40 cellular contexts compared by ENCODE assay signal in genomic region chr2:88148929-88149438, GRCh38. TPM values are rescaled to one million over a fixed set of nuclear protein-coding genes. Genes with fewer than 3 reads are reported as not detected.
"Had no signal": no experiment of that assay in that cellular context is flagged by ENCODE, and none has a peak within 500 bp of the region (broad histone marks: within the 10 kb centered on the region; RNA-seq: fewer than 3 reads in every experiment).

No MANE protein-coding gene starts in this region.

- ATAC-seq: activated naive CD4-positive, alpha-beta T cell treated with anti-CD3 and anti-CD28 coated beads, Interleukin-2, amount 50 U/mL, for 72 hours; activated naive CD8-positive, alpha-beta T cell treated with anti-CD3 and anti-CD28 coated beads, Interleukin-2, amount 50 U/mL, for 24 hours; activated T-cell treated with anti-CD3 and anti-CD28 coated beads, Interleukin-2, amount 50 U/mL, for 4 hours; activated T-cell treated with anti-CD3 and anti-CD28 coated beads, Interleukin-2, amount 50 U/mL, for 72 hours; activated T-helper 17 cell treated with anti-CD3 and anti-CD28 coated beads, Interleukin-2, amount 50 U/mL, for 72 hours; body of pancreas had no signal

- H3K36me3 Mint-ChIP-seq: activated naive CD8-positive, alpha-beta T cell treated with anti-CD3 and anti-CD28 coated beads for 36 hours; brain had no signal

- H3K4me3 Mint-ChIP-seq: activated naive CD4-positive, alpha-beta T cell treated with anti-CD3 and anti-CD28 coated beads for 36 hours; activated naive CD4-positive, alpha-beta T cell treated with anti-CD3 and anti-CD28 coated beads, Interleukin-2, amount 10 ng/mL, durations not matched to agents 7 days and 5 days; activated naive CD4-positive, alpha-beta T cell treated with anti-CD3 and anti-CD28 coated beads, Interleukin-2, amount 50 U/mL, for 24 hours; activated naive CD8-positive, alpha-beta T cell; activated naive CD8-positive, alpha-beta T cell treated with anti-CD3 and anti-CD28 coated beads for 36 hours; activated naive CD8-positive, alpha-beta T cell treated with anti-CD3 and anti-CD28 coated beads, Interleukin-2, amount 10 ng/mL, durations not matched to agents 7 days and 5 days; activated naive CD8-positive, alpha-beta T cell treated with anti-CD3 and anti-CD28 coated beads, Interleukin-2, amount 50 U/mL, for 24 hours; activated T-cell treated with anti-CD3 and anti-CD28 coated beads, Interleukin-2, amount 50 U/mL, for 4 hours; activated T-cell treated with anti-CD3 and anti-CD28 coated beads, Interleukin-2, amount 50 U/mL, for 72 hours; activated T-helper 1 cell treated with anti-CD3 and anti-CD28 coated beads, Interleukin-12 subunit alpha, Interleukin-12 subunit beta, Interleukin-2, Interleukin-4 antibody, amounts not matched to agents 30 ng/mL and 10 ng/mL and 1 ng/mL, durations not matched to agents 14 hours and 24 hours and 36 hours; activated T-helper 17 cell treated with anti-CD3 and anti-CD28 coated beads, Interleukin-2, amount 50 U/mL, for 72 hours; brain; central memory CD8-positive, alpha-beta T cell had no signal

- H3K4me1 ChIP-seq: adrenal gland, ascending aorta, body of pancreas, breast epithelium had no signal

- H3K27ac Mint-ChIP-seq: activated naive CD4-positive, alpha-beta T cell treated with anti-CD3 and anti-CD28 coated beads for 36 hours; activated naive CD4-positive, alpha-beta T cell treated with anti-CD3 and anti-CD28 coated beads, Interleukin-2, amount 10 ng/mL, durations not matched to agents 7 days and 5 days; activated naive CD4-positive, alpha-beta T cell treated with anti-CD3 and anti-CD28 coated beads, Interleukin-2, amount 50 U/mL, for 24 hours; activated naive CD4-positive, alpha-beta T cell treated with anti-CD3 and anti-CD28 coated beads, Interleukin-2, amount 50 U/mL, for 72 hours; activated naive CD8-positive, alpha-beta T cell; activated naive CD8-positive, alpha-beta T cell treated with anti-CD3 and anti-CD28 coated beads for 36 hours; activated naive CD8-positive, alpha-beta T cell treated with anti-CD3 and anti-CD28 coated beads, Interleukin-2, amount 10 ng/mL, durations not matched to agents 7 days and 5 days; activated naive CD8-positive, alpha-beta T cell treated with anti-CD3 and anti-CD28 coated beads, Interleukin-2, amount 50 U/mL, for 24 hours; activated T-cell treated with anti-CD3 and anti-CD28 coated beads, Interleukin-2, amount 50 U/mL, for 72 hours; activated T-helper 1 cell treated with anti-CD3 and anti-CD28 coated beads, Interleukin-12 subunit alpha, Interleukin-12 subunit beta, Interleukin-2, Interleukin-4 antibody, amounts not matched to agents 30 ng/mL and 10 ng/mL and 1 ng/mL, durations not matched to agents 14 hours and 24 hours and 36 hours; activated T-helper 17 cell treated with anti-CD3 and anti-CD28 coated beads, Interleukin-2, amount 50 U/mL, for 72 hours; activated T-helper 2 cell treated with anti-CD3 and anti-CD28 coated beads, Interferon-gamma antibody, Interleukin-2, Interleukin-4, amounts not matched to agents 10 μg/mL and 5 μg/mL and 100 μg/mL, durations not matched to agents 14 hours and 24 hours and 36 hours; brain had no signal

- H3K4me1 Mint-ChIP-seq: activated naive CD4-positive, alpha-beta T cell treated with anti-CD3 and anti-CD28 coated beads, Interleukin-2, amount 10 ng/mL, durations not matched to agents 7 days and 5 days; activated naive CD4-positive, alpha-beta T cell treated with anti-CD3 and anti-CD28 coated beads, Interleukin-2, amount 50 U/mL, for 24 hours; activated naive CD8-positive, alpha-beta T cell treated with anti-CD3 and anti-CD28 coated beads for 36 hours; activated naive CD8-positive, alpha-beta T cell treated with anti-CD3 and anti-CD28 coated beads, Interleukin-2, amount 10 ng/mL, durations not matched to agents 7 days and 5 days; activated naive CD8-positive, alpha-beta T cell treated with anti-CD3 and anti-CD28 coated beads, Interleukin-2, amount 50 U/mL, for 24 hours; activated T-helper 17 cell treated with anti-CD3 and anti-CD28 coated beads, Interleukin-2, amount 50 U/mL, for 72 hours; brain; central memory CD8-positive, alpha-beta T cell had no signal

- H3K27me3 ChIP-seq: adrenal gland, ascending aorta, body of pancreas, brain microvascular endothelial cell, breast epithelium, cardiac muscle cell had no signal

- H3K36me3 ChIP-seq: adrenal gland, ascending aorta, brain microvascular endothelial cell, breast epithelium, cardiac muscle cell had no signal

- DNase-seq: activated effector memory CD4-positive, alpha-beta T cell treated with anti-CD3 and anti-CD28 coated beads, Interleukin-2, amount 50 U/mL, for 16 hours; activated effector memory CD4-positive, alpha-beta T cell treated with Interleukin-2 at 50 U/mL for 16 hours; activated gamma-delta T cell; activated gamma-delta T cell treated with Interleukin-2 at 50 U/mL for 16 hours; activated naive CD4-positive, alpha-beta T cell; activated naive CD4-positive, alpha-beta T cell treated with anti-CD3 and anti-CD28 coated beads for 36 hours; activated naive CD4-positive, alpha-beta T cell treated with anti-CD3 and anti-CD28 coated beads, Interleukin-2, amount 10 ng/mL, durations not matched to agents 7 days and 5 days; activated naive CD4-positive, alpha-beta T cell treated with anti-CD3 and anti-CD28 coated beads, Interleukin-2, amount 50 U/mL, for 16 hours; activated naive CD4-positive, alpha-beta T cell treated with Interleukin-2 at 50 U/mL for 16 hours; activated naive CD8-positive, alpha-beta T cell treated with anti-CD3 and anti-CD28 coated beads for 36 hours; activated naive CD8-positive, alpha-beta T cell treated with anti-CD3 and anti-CD28 coated beads, Interleukin-2, amount 10 ng/mL, durations not matched to agents 7 days and 5 days; activated naive CD8-positive, alpha-beta T cell treated with anti-CD3 and anti-CD28 coated beads, Interleukin-2, amount 50 U/mL, for 24 hours; activated T-cell treated with anti-CD3 and anti-CD28 coated beads, Interleukin-2, amount 50 U/mL, for 4 hours; activated T-cell treated with anti-CD3 and anti-CD28 coated beads, Interleukin-2, amount 50 U/mL, for 48 hours; activated T-cell treated with anti-CD3 and anti-CD28 coated beads, Interleukin-2, amount 50 U/mL, for 72 hours; adrenal gland; amniotic stem cell; amygdala; anterior cingulate cortex; aorta; body of pancreas; brain microvascular endothelial cell; caudate nucleus; central memory CD4-positive, alpha-beta T cell; cerebellar nuclear complex had no signal

- FAIRE-seq: astrocyte, bronchial epithelial cell had no signal

- H3K4me3 ChIP-seq: adrenal gland, ascending aorta, body of pancreas, breast epithelium, cardiac muscle cell had no signal

- H3K27ac ChIP-seq: adrenal gland, ascending aorta, body of pancreas, brain microvascular endothelial cell, breast epithelium, cardiac muscle cell had no signal

RNA-seq across cellular contexts. Expression of gene FABP1, which starts 21.1 kb away (rescaled TPM):
- total RNA-seq: activated naive CD4-positive, alpha-beta T cell treated with anti-CD3 and anti-CD28 coated beads for 36 hours; activated naive CD4-positive, alpha-beta T cell treated with anti-CD3 and anti-CD28 coated beads, Interleukin-2, amount 50 U/mL, for 72 hours; activated naive CD8-positive, alpha-beta T cell treated with anti-CD3 and anti-CD28 coated beads for 36 hours; activated naive CD8-positive, alpha-beta T cell treated with anti-CD3 and anti-CD28 coated beads, Interleukin-2, amount 10 ng/mL, durations not matched to agents 7 days and 5 days; activated T-cell treated with anti-CD3 and anti-CD28 coated beads, Interleukin-2, amount 50 U/mL, for 72 hours; activated T-helper 1 cell treated with anti-CD3 and anti-CD28 coated beads, Interleukin-12 subunit alpha, Interleukin-12 subunit beta, Interleukin-2, Interleukin-4 antibody, amounts not matched to agents 30 ng/mL and 10 ng/mL and 1 ng/mL, durations not matched to agents 14 hours and 24 hours and 36 hours; activated T-helper 17 cell treated with anti-CD3 and anti-CD28 coated beads, Interleukin-2, amount 50 U/mL, for 72 hours; activated T-helper 2 cell treated with anti-CD3 and anti-CD28 coated beads, Interferon-gamma antibody, Interleukin-2, Interleukin-4, amounts not matched to agents 10 μg/mL and 5 μg/mL and 100 μg/mL, durations not matched to agents 14 hours and 24 hours and 36 hours; aorta; ascending aorta; astrocyte; body of pancreas; bronchial epithelial cell; cardiac muscle cell; cardiac septum; chondrocyte had no signal
